16 cellular contexts compared by ENCODE assay signal in genomic region chr5:132177691-132178149, GRCh38.
DNase-seq lines count a peak whose midpoint lies in the region; ATAC-seq lines count a peak whose summit lies in the region.
"Had no signal": no experiment of that assay in that cellular context is flagged by ENCODE, and none has a peak within 500 bp of the region (broad histone marks: within the 10 kb centered on the region; RNA-seq: fewer than 3 reads in every experiment).

No MANE protein-coding gene starts in this region.

- no peak overlapping the region for H3K9ac ChIP-seq in BLaER1 treated with 17β-estradiol and CSF1 and Interleukin-3, amounts not matched to agents 10 nM and 100 nM

- no peaks in the 10 kb centered on the region for H3K27me3 ChIP-seq in BLaER1 treated with 17β-estradiol and CSF1 and Interleukin-3, amounts not matched to agents 10 nM and 100 nM

- H3K9me3 ChIP-seq in BLaER1 treated with 17β-estradiol and CSF1 and Interleukin-3, amounts not matched to agents 10 nM and 100 nM (replicated peaks in 1 of 11) = no peaks in the 10 kb centered on the region

- no peak for ATAC-seq in HG02678 (IDR thresholded peaks at IDR 0.05; ENCODE audit: unreplicated experiment)
- ATAC-seq: GM23338, Panc1 had no signal

- peak overlapping the region in 2 of 11 experiments; percentile 7 to 13; a peak in 2 of 22 replicates for H3K27ac ChIP-seq in BLaER1 treated with 17β-estradiol and CSF1 and Interleukin-3, amounts not matched to agents 10 nM and 100 nM
- H3K27ac ChIP-seq: HL-60 had no signal

- H3K4me3 Mint-ChIP-seq in dendritic cell treated with granulocyte-macrophage colony-stimulating factor and Interleukin-4, amounts not matched to agents 40 ng/mL and 50 ng/mL, for 4 days = no peak overlapping the region
- H3K4me3 Mint-ChIP-seq: GM23338 had no signal

- H3K36me3 ChIP-seq in BLaER1 treated with 17β-estradiol and CSF1 and Interleukin-3, amounts not matched to agents 10 nM and 100 nM = no peaks in the 10 kb centered on the region

- intact Hi-C loops in dendritic cell treated with granulocyte-macrophage colony-stimulating factor and Interleukin-4, amounts not matched to agents 40 ng/mL and 50 ng/mL, for 4 days (cut with micrococcal nuclease) = no loop called here

- no peaks in the 10 kb centered on the region for H3K36me3 Mint-ChIP-seq in dendritic cell treated with granulocyte-macrophage colony-stimulating factor and Interleukin-4, amounts not matched to agents 40 ng/mL and 50 ng/mL, for 4 days (ENCODE audit: low read depth)

- peaks cover 20 to 42% (median 31%) of the 10 kb centered on the region in 10 experiments for H3K4me1 ChIP-seq in BLaER1 treated with 17β-estradiol and CSF1 and Interleukin-3, amounts not matched to agents 10 nM and 100 nM

- peaks cover 8% of the 10 kb centered on the region for H3K9me3 Mint-ChIP-seq in dendritic cell treated with granulocyte-macrophage colony-stimulating factor and Interleukin-4, amounts not matched to agents 40 ng/mL and 50 ng/mL, for 4 days
- H3K9me3 Mint-ChIP-seq: GM23338 had no signal

- peak overlapping the region; percentile 46 for H3K27ac Mint-ChIP-seq in dendritic cell treated with granulocyte-macrophage colony-stimulating factor and Interleukin-4, amounts not matched to agents 40 ng/mL and 50 ng/mL, for 4 days
- H3K27ac Mint-ChIP-seq: GM23338 had no signal

- peaks cover 4% of the 10 kb centered on the region for H3K27me3 Mint-ChIP-seq in dendritic cell treated with granulocyte-macrophage colony-stimulating factor and Interleukin-4, amounts not matched to agents 40 ng/mL and 50 ng/mL, for 4 days

- peaks cover 35% of the 10 kb centered on the region for H3K4me1 Mint-ChIP-seq in dendritic cell treated with granulocyte-macrophage colony-stimulating factor and Interleukin-4, amounts not matched to agents 40 ng/mL and 50 ng/mL, for 4 days (ENCODE audit: low read depth)

- peak overlapping the region in 10 of 11 experiments; percentile 15 to 88 (median 62); a peak in 14 of 22 replicates for H3K4me2 ChIP-seq in BLaER1 treated with 17β-estradiol and CSF1 and Interleukin-3, amounts not matched to agents 10 nM and 100 nM
- H3K4me2 ChIP-seq: GM23338 had no signal

- peak; percentile 45 for DNase-seq in activated CD8-positive, alpha-beta memory T cell treated with anti-CD3 and anti-CD28 coated beads for 24 hours
- no peak for DNase-seq in activated CD8-positive, alpha-beta memory T cell treated with anti-CD3 and anti-CD28 coated beads, Interleukin-2, amount 50 U/mL, for 48 hours
- peak; percentile 58 for DNase-seq in OCI-M1 (lab: John Stamatoyannopoulos, UW)
- no peak for DNase-seq in SIG-M5 treated with dmso at 0.1 percent for 504 hours (lab: John Stamatoyannopoulos, UW; ENCODE audit: unreplicated experiment)
- DNase-seq: C1 segment of cervical spinal cord, NCI-H1417, NCI-H187, NCI-H2107, NCI-H226, NCI-H524 treated with DMSO at 0.1 percent for 48 hours had no signal

- no peak overlapping the region for H3K4me3 ChIP-seq in BLaER1 treated with 17β-estradiol and CSF1 and Interleukin-3, amounts not matched to agents 10 nM and 100 nM
- H3K4me3 ChIP-seq: GM23338 had no signal

- H4K20me1 ChIP-seq in BLaER1 treated with 17β-estradiol and CSF1 and Interleukin-3, amounts not matched to agents 10 nM and 100 nM = no peaks in the 10 kb centered on the region

Comparison
In these comparisons a context has a peak if more than half of its experiments do, and no peak if none do; other contexts are left out.
1. DNase-seq: peak in activated CD8-positive, alpha-beta memory T cell treated with anti-CD3 and anti-CD28 coated beads for 24 hours (single experiment) and OCI-M1 (single experiment); none in activated CD8-positive, alpha-beta memory T cell treated with anti-CD3 and anti-CD28 coated beads, Interleukin-2, amount 50 U/mL, for 48 hours (single experiment) and SIG-M5 treated with dmso at 0.1 percent for 504 hours (single experiment).